In genomic region chr1:46223472-46223943, GRCh38 we compare ENCODE assay signal across 8 cellular contexts. TPM values are rescaled to one million over a fixed set of nuclear protein-coding genes. Genes with fewer than 3 reads are reported as not detected.
A peak's percentile ranks its signal among the peaks of the same experiment; 100 is the strongest.
DNase-seq lines count a peak whose midpoint lies in the region; ATAC-seq, FAIRE-seq and TF ChIP-seq lines count a peak whose summit lies in the region.

No MANE protein-coding gene starts in this region.

- intact Hi-C loops in left ventricle myocardium superior (cut with micrococcal nuclease): no loop called here

- DNase-seq in DMS114 treated with DMSO at 0.1 percent for 48 hours (lab: John Stamatoyannopoulos, UW; ENCODE audit: unreplicated experiment) (peak; percentile 60), H54 (ENCODE audit: insufficient read length, low spot score) (peak; percentile 72), NCI-H1105 treated with DMSO at 0.1 percent for 48 hours (lab: John Stamatoyannopoulos, UW) (peak; percentile 86), SW 1271 (lab: John Stamatoyannopoulos, UW) (peak; percentile 58 to 80), amniotic epithelial cell (ENCODE audit: low read depth) (peak; percentile 85), left ventricle myocardium superior (peak; percentile 65), retina (peak; percentile 81), epidermal melanocyte (ENCODE audit: insufficient read length, low spot score) (no peak)

- TF ChIP-seq POLR2A in H54 (IDR thresholded peaks at IDR 0.05; ENCODE audit: low read depth, low read length): no peak

- peak; percentile 87 for ATAC-seq in left ventricle myocardium superior

- peak; percentile 70 for FAIRE-seq in H54 (lab: Jason Lieb, UNC)

RNA-seq across cellular contexts. Expression of gene LURAP1, which starts 20.4 kb away (rescaled TPM):
- total RNA-seq in left ventricle myocardium superior: 7.6 TPM

RNA-seq across cellular contexts. Expression of gene RAD54L, which starts 24.1 kb away (rescaled TPM):
- total RNA-seq in left ventricle myocardium superior: 0.97 TPM

RNA-seq across cellular contexts. Expression of gene POMGNT1, which starts 25.3 kb away (rescaled TPM):
- total RNA-seq in left ventricle myocardium superior: 137 TPM

RNA-seq across cellular contexts. Expression of gene P3R3URF, which starts 47.2 kb away (rescaled TPM):
- not detected for total RNA-seq in left ventricle myocardium superior

RNA-seq across cellular contexts. Expression of gene TSPAN1, which starts 48.6 kb away (rescaled TPM):
- total RNA-seq in left ventricle myocardium superior: 0.72 TPM
